ENCODE assay signal across 9 cellular contexts in the genomic region with DNA sequence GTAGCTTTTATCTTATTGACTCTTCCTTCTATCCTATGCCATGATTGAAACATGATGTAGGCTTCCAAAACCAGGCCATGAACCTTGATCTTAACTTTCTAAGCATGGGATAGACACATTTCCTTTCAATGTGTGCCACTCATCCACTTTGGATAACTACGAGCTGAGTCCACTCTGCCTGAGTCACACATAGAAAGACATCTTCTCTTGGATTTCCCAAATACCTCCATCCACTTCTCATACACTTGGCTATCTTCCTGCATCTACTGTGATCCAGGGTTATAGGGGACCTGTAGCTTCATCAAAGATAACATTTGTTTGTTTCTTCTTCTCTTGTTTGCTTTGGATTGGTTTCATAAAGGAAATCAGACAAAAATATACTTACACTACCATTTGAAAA. TPM values are rescaled to one million over a fixed set of nuclear protein-coding genes. Genes with fewer than 3 reads are reported as not detected.
"Had no signal": no experiment of that assay in that cellular context is flagged by ENCODE, and none has a peak within 500 bp of the region (broad histone marks: within the 10 kb centered on the region; RNA-seq: fewer than 3 reads in every experiment).

No MANE protein-coding gene starts in this region.

RNA-seq across cellular contexts. Expression of gene PSG5, which starts 44.6 kb away (rescaled TPM):
- total RNA-seq: activated CD4-positive, alpha-beta memory T cell treated with anti-CD3 and anti-CD28 coated beads for 36 hours; activated CD4-positive, alpha-beta T cell treated with anti-CD3 and anti-CD28 coated beads, Interleukin-2, amount 10 ng/mL, durations not matched to agents 7 days and 5 days; activated naive CD4-positive, alpha-beta T cell treated with anti-CD3 and anti-CD28 coated beads, Interleukin-2, amount 50 U/mL, for 72 hours; activated T-cell treated with anti-CD3 and anti-CD28 coated beads, Interleukin-2, amount 50 U/mL, for 4 hours; ascending aorta; cardiac muscle cell; NCI-H460; T-cell had no signal
- polyA plus RNA-seq: cardiac muscle cell had no signal

RNA-seq across cellular contexts. Expression of gene PSG2, which starts 59.3 kb away (rescaled TPM):
- total RNA-seq: activated CD4-positive, alpha-beta memory T cell treated with anti-CD3 and anti-CD28 coated beads for 36 hours; activated CD4-positive, alpha-beta T cell treated with anti-CD3 and anti-CD28 coated beads, Interleukin-2, amount 10 ng/mL, durations not matched to agents 7 days and 5 days; activated naive CD4-positive, alpha-beta T cell treated with anti-CD3 and anti-CD28 coated beads, Interleukin-2, amount 50 U/mL, for 72 hours; activated T-cell treated with anti-CD3 and anti-CD28 coated beads, Interleukin-2, amount 50 U/mL, for 4 hours; ascending aorta; cardiac muscle cell; NCI-H460; PC-9; T-cell had no signal
- polyA plus RNA-seq: cardiac muscle cell had no signal
